In the genomic region with DNA sequence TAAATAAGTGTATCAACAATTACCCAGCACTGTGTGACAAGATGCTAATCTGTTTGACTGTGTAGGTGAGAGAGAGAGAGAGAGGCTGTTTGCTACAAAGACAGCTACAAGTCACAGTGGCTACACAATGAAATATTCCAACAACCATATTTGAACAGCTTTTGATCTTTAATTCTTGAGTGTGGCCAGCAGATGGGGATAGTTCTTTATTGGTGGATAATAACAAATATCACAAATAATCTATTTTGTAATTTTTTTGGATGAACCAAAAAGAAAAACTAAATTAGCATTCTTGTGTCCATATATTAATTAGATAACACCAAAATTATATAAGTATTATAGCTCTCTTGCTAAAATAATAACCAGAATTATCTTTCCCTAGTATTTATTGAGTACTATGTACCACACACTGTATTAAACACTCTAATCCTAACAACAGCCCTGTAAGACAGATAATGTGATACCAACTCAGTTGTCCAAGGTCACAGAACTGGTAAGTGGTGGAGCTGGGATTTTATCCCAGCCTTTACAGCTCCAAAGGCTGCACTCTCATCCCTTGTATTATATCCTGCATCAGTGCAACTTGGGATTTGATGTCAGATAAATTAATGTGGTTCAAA, we compare ENCODE assay signal across 8 cellular contexts.
A peak's percentile ranks its signal among the peaks of the same experiment; 100 is the strongest.
DNase-seq lines count a peak whose midpoint lies in the region; ATAC-seq, FAIRE-seq and TF ChIP-seq lines count a peak whose summit lies in the region.

No MANE protein-coding gene starts in this region.

- no peaks in the 10 kb centered on the region for H3K36me3 Mint-ChIP-seq in CD4-positive, CD25-positive, alpha-beta regulatory T cell
- no peaks in the 10 kb centered on the region for H3K36me3 Mint-ChIP-seq in natural killer cell treated with Interleukin-12 subunit alpha and Interleukin-12 subunit beta and Interleukin-15 and Interleukin-18, amount 100 ng/mL, for 72 hours

- no peaks in the 10 kb centered on the region for H3K9me3 ChIP-seq in CD4-positive, CD25-positive, alpha-beta regulatory T cell (ENCODE audit: control insufficient read depth in 2 of 2, low read length in 2 of 2)

- H3K4me1 Mint-ChIP-seq in CD4-positive, CD25-positive, alpha-beta regulatory T cell, result no peaks in the 10 kb centered on the region
- no peaks in the 10 kb centered on the region for H3K4me1 Mint-ChIP-seq in natural killer cell treated with Interleukin-12 subunit alpha and Interleukin-12 subunit beta and Interleukin-15 and Interleukin-18, amount 100 ng/mL, for 72 hours (ENCODE audit: low read depth in 2 of 2)

- no peak overlapping the region for H3K27ac ChIP-seq in CD4-positive, CD25-positive, alpha-beta regulatory T cell (ENCODE audit: insufficient read depth, low read length, poor library complexity, severe bottlenecking)

- peaks cover 0 to 1% (median 0%) of the 10 kb centered on the region in 7 donors for H3K9me3 Mint-ChIP-seq in CD4-positive, CD25-positive, alpha-beta regulatory T cell
- no peaks in the 10 kb centered on the region for H3K9me3 Mint-ChIP-seq in natural killer cell treated with Interleukin-12 subunit alpha and Interleukin-12 subunit beta and Interleukin-15 and Interleukin-18, amount 100 ng/mL, for 72 hours

- H3K4me1 ChIP-seq in CD4-positive, CD25-positive, alpha-beta regulatory T cell (ENCODE audit: control insufficient read depth, insufficient read depth, low read length, poor library complexity, severe bottlenecking), result no peaks in the 10 kb centered on the region

- no peak for ATAC-seq in CD4-positive, CD25-positive, alpha-beta regulatory T cell (ENCODE audit: low read depth in 2 of 2)
- ATAC-seq in SK-N-SH treated with all-trans-retinoic acid at 6 μM for 48 hours, result peak; percentile 88
- no peak for ATAC-seq in natural killer cell treated with Interleukin-12 subunit alpha and Interleukin-12 subunit beta and Interleukin-15 and Interleukin-18, amount 100 ng/mL, for 72 hours

- intact Hi-C loops in posterior vena cava (cut with DNase I), result loop anchor here in 1 of 2 donors (10.0 kb wide), 2 partner anchors 181 to 251 kb away; no protein-coding TSS in a partner anchor

- no peak overlapping the region for H3K27ac Mint-ChIP-seq in CD4-positive, CD25-positive, alpha-beta regulatory T cell
- no peak overlapping the region for H3K27ac Mint-ChIP-seq in natural killer cell treated with Interleukin-12 subunit alpha and Interleukin-12 subunit beta and Interleukin-15 and Interleukin-18, amount 100 ng/mL, for 72 hours

- peaks cover 3% of the 10 kb centered on the region for H3K27me3 ChIP-seq in CD4-positive, CD25-positive, alpha-beta regulatory T cell (ENCODE audit: control insufficient read depth, insufficient read depth, low read length)

- FAIRE-seq in HTR-8/SVneo (lab: Jason Lieb, UNC), result no peak

- H3K4me3 ChIP-seq in CD4-positive, CD25-positive, alpha-beta regulatory T cell (ENCODE audit: low read depth, low read length), result no peak overlapping the region

- no peak overlapping the region for H3K4me3 Mint-ChIP-seq in CD4-positive, CD25-positive, alpha-beta regulatory T cell
- H3K4me3 Mint-ChIP-seq in natural killer cell treated with Interleukin-12 subunit alpha and Interleukin-12 subunit beta and Interleukin-15 and Interleukin-18, amount 100 ng/mL, for 72 hours, result no peak overlapping the region

- H3K27me3 Mint-ChIP-seq in CD4-positive, CD25-positive, alpha-beta regulatory T cell, result peaks cover 11% of the 10 kb centered on the region
- peaks cover 4 to 23% of the 10 kb centered on the region in 2 donors for H3K27me3 Mint-ChIP-seq in natural killer cell treated with Interleukin-12 subunit alpha and Interleukin-12 subunit beta and Interleukin-15 and Interleukin-18, amount 100 ng/mL, for 72 hours

- peak in 2 of 3 donors; percentile 22 to 31 for DNase-seq in CD4-positive, CD25-positive, alpha-beta regulatory T cell
- peak; percentile 23 for DNase-seq in HTR-8/SVneo (ENCODE audit: insufficient read length, low spot score)
- peak; percentile 46 for DNase-seq in kidney glomerular epithelial cell (lab: John Stamatoyannopoulos, UW)
- DNase-seq in natural killer cell treated with Interleukin-12 subunit alpha and Interleukin-12 subunit beta and Interleukin-15 and Interleukin-18, amount 100 ng/mL, for 72 hours (ENCODE audit: low spot score), result no peak
- DNase-seq in posterior vena cava (ENCODE audit: low spot score), result no peak
- DNase-seq in activated CD4-positive, alpha-beta T cell treated with anti-CD3 and anti-CD28 coated beads for 4 hours, result no peak
- no peak for DNase-seq in HuH-7.5 (ENCODE audit: low spot score)

- H3K36me3 ChIP-seq in CD4-positive, CD25-positive, alpha-beta regulatory T cell (ENCODE audit: control insufficient read depth, insufficient read depth, low read length), result no peaks in the 10 kb centered on the region

TF ChIP-seq in SK-N-SH treated with all-trans-retinoic acid at 6 μM for 48 hours, 23 proteins besides CTCF, POLR2A, EP300 and RAD21:
- TF ChIP-seq OSR1 (CRISPR knock-in tag; IDR thresholded peaks at IDR 0.05), result no peak
- no peak for TF ChIP-seq TCF4 (CRISPR knock-in tag; IDR thresholded peaks at IDR 0.05; ENCODE audit: borderline replicate concordance)
- no peak for TF ChIP-seq ZNF565 (CRISPR knock-in tag; conservative IDR thresholded peaks at IDR 0.05; ENCODE audit: low read depth)
- no peak for TF ChIP-seq ARNTL (CRISPR knock-in tag; IDR thresholded peaks at IDR 0.05; ENCODE audit: borderline replicate concordance, low read depth)
- no peak for TF ChIP-seq ESRRG (CRISPR knock-in tag; IDR thresholded peaks at IDR 0.05)
- TF ChIP-seq, protein P1, sequence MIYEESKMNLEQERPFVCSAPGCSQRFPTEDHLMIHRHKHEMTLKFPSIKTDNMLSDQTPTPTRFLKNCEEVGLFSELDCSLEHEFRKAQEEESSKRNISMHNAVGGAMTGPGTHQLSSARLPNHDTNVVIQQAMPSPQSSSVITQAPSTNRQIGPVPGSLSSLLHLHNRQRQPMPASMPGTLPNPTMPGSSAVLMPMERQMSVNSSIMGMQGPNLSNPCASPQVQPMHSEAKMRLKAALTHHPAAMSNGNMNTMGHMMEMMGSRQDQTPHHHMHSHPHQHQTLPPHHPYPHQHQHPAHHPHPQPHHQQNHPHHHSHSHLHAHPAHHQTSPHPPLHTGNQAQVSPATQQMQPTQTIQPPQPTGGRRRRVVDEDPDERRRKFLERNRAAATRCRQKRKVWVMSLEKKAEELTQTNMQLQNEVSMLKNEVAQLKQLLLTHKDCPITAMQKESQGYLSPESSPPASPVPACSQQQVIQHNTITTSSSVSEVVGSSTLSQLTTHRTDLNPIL (CRISPR knock-in tag; IDR thresholded peaks at IDR 0.05; ENCODE audit: low read depth), result no peak
- no peak for TF ChIP-seq PPARA (CRISPR knock-in tag; IDR thresholded peaks at IDR 0.05; ENCODE audit: borderline replicate concordance)
- TF ChIP-seq ZNF8 (CRISPR knock-in tag; IDR thresholded peaks at IDR 0.05), result no peak
- no peak for TF ChIP-seq ZFP3 (CRISPR knock-in tag; IDR thresholded peaks at IDR 0.05)
- TF ChIP-seq, protein P2, sequence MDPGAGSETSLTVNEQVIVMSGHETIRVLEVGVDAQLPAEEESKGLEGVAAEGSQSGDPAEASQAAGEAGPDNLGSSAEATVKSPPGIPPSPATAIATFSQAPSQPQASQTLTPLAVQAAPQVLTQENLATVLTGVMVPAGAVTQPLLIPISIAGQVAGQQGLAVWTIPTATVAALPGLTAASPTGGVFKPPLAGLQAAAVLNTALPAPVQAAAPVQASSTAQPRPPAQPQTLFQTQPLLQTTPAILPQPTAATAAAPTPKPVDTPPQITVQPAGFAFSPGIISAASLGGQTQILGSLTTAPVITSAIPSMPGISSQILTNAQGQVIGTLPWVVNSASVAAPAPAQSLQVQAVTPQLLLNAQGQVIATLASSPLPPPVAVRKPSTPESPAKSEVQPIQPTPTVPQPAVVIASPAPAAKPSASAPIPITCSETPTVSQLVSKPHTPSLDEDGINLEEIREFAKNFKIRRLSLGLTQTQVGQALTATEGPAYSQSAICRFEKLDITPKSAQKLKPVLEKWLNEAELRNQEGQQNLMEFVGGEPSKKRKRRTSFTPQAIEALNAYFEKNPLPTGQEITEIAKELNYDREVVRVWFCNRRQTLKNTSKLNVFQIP (CRISPR knock-in tag; IDR thresholded peaks at IDR 0.05; ENCODE audit: borderline replicate concordance, low read depth), result no peak
- no peak for TF ChIP-seq ZNF70 (CRISPR knock-in tag; IDR thresholded peaks at IDR 0.05)
- no peak for TF ChIP-seq RARB (CRISPR knock-in tag; IDR thresholded peaks at IDR 0.05)
- TF ChIP-seq, protein P3, sequence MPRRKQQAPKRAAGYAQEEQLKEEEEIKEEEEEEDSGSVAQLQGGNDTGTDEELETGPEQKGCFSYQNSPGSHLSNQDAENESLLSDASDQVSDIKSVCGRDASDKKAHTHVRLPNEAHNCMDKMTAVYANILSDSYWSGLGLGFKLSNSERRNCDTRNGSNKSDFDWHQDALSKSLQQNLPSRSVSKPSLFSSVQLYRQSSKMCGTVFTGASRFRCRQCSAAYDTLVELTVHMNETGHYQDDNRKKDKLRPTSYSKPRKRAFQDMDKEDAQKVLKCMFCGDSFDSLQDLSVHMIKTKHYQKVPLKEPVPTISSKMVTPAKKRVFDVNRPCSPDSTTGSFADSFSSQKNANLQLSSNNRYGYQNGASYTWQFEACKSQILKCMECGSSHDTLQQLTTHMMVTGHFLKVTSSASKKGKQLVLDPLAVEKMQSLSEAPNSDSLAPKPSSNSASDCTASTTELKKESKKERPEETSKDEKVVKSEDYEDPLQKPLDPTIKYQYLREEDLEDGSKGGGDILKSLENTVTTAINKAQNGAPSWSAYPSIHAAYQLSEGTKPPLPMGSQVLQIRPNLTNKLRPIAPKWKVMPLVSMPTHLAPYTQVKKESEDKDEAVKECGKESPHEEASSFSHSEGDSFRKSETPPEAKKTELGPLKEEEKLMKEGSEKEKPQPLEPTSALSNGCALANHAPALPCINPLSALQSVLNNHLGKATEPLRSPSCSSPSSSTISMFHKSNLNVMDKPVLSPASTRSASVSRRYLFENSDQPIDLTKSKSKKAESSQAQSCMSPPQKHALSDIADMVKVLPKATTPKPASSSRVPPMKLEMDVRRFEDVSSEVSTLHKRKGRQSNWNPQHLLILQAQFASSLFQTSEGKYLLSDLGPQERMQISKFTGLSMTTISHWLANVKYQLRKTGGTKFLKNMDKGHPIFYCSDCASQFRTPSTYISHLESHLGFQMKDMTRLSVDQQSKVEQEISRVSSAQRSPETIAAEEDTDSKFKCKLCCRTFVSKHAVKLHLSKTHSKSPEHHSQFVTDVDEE (CRISPR knock-in tag; IDR thresholded peaks at IDR 0.05), result no peak
- no peak for TF ChIP-seq ZFP30 (CRISPR knock-in tag; IDR thresholded peaks at IDR 0.05)
- no peak for TF ChIP-seq ZC3H10 (CRISPR knock-in tag; IDR thresholded peaks at IDR 0.05)

Comparison
In these comparisons a context has a peak if more than half of its experiments do, and no peak if none do; other contexts are left out.
1. DNase-seq: peak in CD4-positive, CD25-positive, alpha-beta regulatory T cell (2 of 3), HTR-8/SVneo (single experiment) and kidney glomerular epithelial cell (single experiment); none in natural killer cell treated with Interleukin-12 subunit alpha and Interleukin-12 subunit beta and Interleukin-15 and Interleukin-18, amount 100 ng/mL, for 72 hours (single experiment), posterior vena cava (single experiment), activated CD4-positive, alpha-beta T cell treated with anti-CD3 and anti-CD28 coated beads for 4 hours (0 of 2) and HuH-7.5 (single experiment).